Comparison of ENCODE assay signal across 16 cellular contexts in the genomic region with DNA sequence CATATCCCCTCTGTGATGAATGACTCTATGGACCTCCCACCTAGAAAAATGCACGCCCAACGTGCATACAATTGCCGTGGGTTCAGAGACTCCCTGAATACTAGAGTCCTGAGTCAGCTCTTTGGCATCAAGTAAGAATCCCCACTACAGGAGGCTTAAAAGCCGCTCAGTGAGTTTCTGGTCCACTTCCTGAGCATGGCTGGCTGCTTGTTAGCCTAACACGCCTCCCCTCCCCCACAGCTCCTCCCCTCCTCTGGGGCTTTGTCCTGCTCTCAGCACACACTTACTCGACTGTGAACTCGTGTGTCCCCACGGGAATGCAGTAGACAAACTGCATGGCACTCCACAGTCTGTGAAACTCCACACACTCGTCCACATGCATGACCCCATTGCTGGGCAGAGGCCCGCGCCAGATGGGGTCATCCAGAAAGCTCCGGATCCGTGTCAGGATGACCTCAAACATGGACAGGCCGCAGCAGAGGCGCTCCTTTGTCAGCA. TPM values are rescaled to one million over a fixed set of nuclear protein-coding genes. Genes with fewer than 3 reads are reported as not detected.
DNase-seq lines count a peak whose midpoint lies in the region; ATAC-seq, FAIRE-seq and TF ChIP-seq lines count a peak whose summit lies in the region.
"Had no signal": no experiment of that assay in that cellular context is flagged by ENCODE, and none has a peak within 500 bp of the region (broad histone marks: within the 10 kb centered on the region; RNA-seq: fewer than 3 reads in every experiment).

No MANE protein-coding gene starts in this region.

- FAIRE-seq in RCC 7860 (lab: Jason Lieb, UNC) = no peak
- FAIRE-seq: colon had no signal

- in situ Hi-C loops in GM13977 (cut with MboI; ENCODE audit: low pct_unique_long_range_greater_than_20kb, low sequenced_read_pairs, unreplicated experiment) = no loop called here

- TF ChIP-seq CTCF in fibroblast of villous mesenchyme (IDR thresholded peaks at IDR 0.05; ENCODE audit: insufficient read depth, low read depth, low read length) = no peak
- TF ChIP-seq CTCF in GM13977 (IDR thresholded peaks at IDR 0.05; ENCODE audit: extremely low read depth, insufficient read depth, missing control alignments) = no peak
- TF ChIP-seq CTCF in natural killer cell (IDR thresholded peaks at IDR 0.05) = no peak

- H3K9me3 Mint-ChIP-seq in natural killer cell = no peaks in the 10 kb centered on the region
- H3K9me3 Mint-ChIP-seq: IgD-negative memory B cell had no signal

- no peak overlapping the region for H3K27ac Mint-ChIP-seq in natural killer cell
- H3K27ac Mint-ChIP-seq: IgD-negative memory B cell had no signal

- no peaks in the 10 kb centered on the region for H3K4me1 Mint-ChIP-seq in natural killer cell

- no peak overlapping the region for H3K4me3 Mint-ChIP-seq in natural killer cell
- H3K4me3 Mint-ChIP-seq: IgD-negative memory B cell had no signal

- intact Hi-C loops in natural killer cell (cut with micrococcal nuclease) = no loop called here

- ATAC-seq in natural killer cell = no peak
- ATAC-seq in GM18502 (IDR thresholded peaks at IDR 0.05; ENCODE audit: poor library complexity, unreplicated experiment) = no peak

- H3K36me3 Mint-ChIP-seq in natural killer cell = no peaks in the 10 kb centered on the region

- DNase-seq in ELF-1 (ENCODE audit: low read depth, low spot score) (peak; percentile 75), RCC 7860 (ENCODE audit: low spot score) (peak; percentile 60), fibroblast of villous mesenchyme (ENCODE audit: low read depth) (peak; percentile 53), retina (peak; percentile 39), GM13977 (ENCODE audit: low spot score) (no peak), natural killer cell (no peak)
- no peak for DNase-seq in NK-92 treated with Interleukin-12 subunit alpha and Interleukin-12 subunit beta, amount 100 ng/mL, for 24 hours (lab: John Stamatoyannopoulos, UW)
- DNase-seq: activated CD4-positive, CD25-positive, alpha-beta regulatory T cell; activated effector memory CD4-positive, alpha-beta T cell treated with Interleukin-2 at 50 U/mL for 16 hours; Calu3; head of caudate nucleus; NCI-H2107; RPMI8226 had no signal

- H3K4me3 ChIP-seq in fibroblast of villous mesenchyme (ENCODE audit: low read depth, low read length) = no peak overlapping the region

- H3K27me3 Mint-ChIP-seq in natural killer cell (ENCODE audit: low read depth in 2 of 2) = no peaks in the 10 kb centered on the region
- H3K27me3 Mint-ChIP-seq: IgD-negative memory B cell had no signal

RNA-seq across cellular contexts. Expression of gene NIPA2, which starts 34.8 kb away (rescaled TPM):
- total RNA-seq in fibroblast of villous mesenchyme (50.3 and 69.1 TPM in 2 replicates), natural killer cell (10 to 100 TPM; 37.3 to 41.3 (median 40.9) TPM)

Comparison
In these comparisons a context has a peak if more than half of its experiments do, and no peak if none do; other contexts are left out.
1. DNase-seq: peak in ELF-1 (single experiment), RCC 7860 (single experiment), fibroblast of villous mesenchyme (single experiment) and retina (single experiment); none in GM13977 (single experiment), NK-92 treated with Interleukin-12 subunit alpha and Interleukin-12 subunit beta, amount 100 ng/mL, for 24 hours (single experiment) and natural killer cell (single experiment).